ENCODE assay signal across 8 cellular contexts in genomic region chr19:1863308-1863637, GRCh38. TPM values are rescaled to one million over a fixed set of nuclear protein-coding genes. Genes with fewer than 3 reads are reported as not detected.
DNase-seq lines count a peak whose midpoint lies in the region; ATAC-seq, FAIRE-seq and TF ChIP-seq lines count a peak whose summit lies in the region.

KLF16 (minus strand) TSS chr19:1863579; CDS start chr19:1863497, 82 bp downstream.

- SMC1A ChIA-PET in GM12878 (lab: Charles Lee; ENCODE audit: uncharacterized antibody, unreplicated experiment): no interaction called here

- H3K4me1 Mint-ChIP-seq in CD14-positive monocyte: peaks cover 45% of the 10 kb centered on the region

- H3K36me3 Mint-ChIP-seq in CD14-positive monocyte: peaks cover 0 to 3% of the 10 kb centered on the region in 2 donors

- no peak for TF ChIP-seq RAD21 in GM12878 (IDR thresholded peaks at IDR 0.05; ENCODE audit: insufficient read depth, low read depth, low read length)

- TF ChIP-seq CTCF in CD14-positive monocyte (IDR thresholded peaks at IDR 0.05): no peak
- TF ChIP-seq CTCF in GM12878 (IDR thresholded peaks at IDR 0.05 in 2 of 3, conservative IDR thresholded peaks at IDR 0.05 in 1 of 3; ENCODE audit: control insufficient read depth in 2 of 3, extremely low read depth in 1 of 3, insufficient read depth in 1 of 3, low read depth in 3 of 3, low read length in 3 of 3): no peak
- no peak for TF ChIP-seq CTCF in lower lobe of right lung (IDR thresholded peaks at IDR 0.05)

- intact Hi-C loops in CD14-positive monocyte (cut with micrococcal nuclease): loop anchor here in 1 of 2 donors (2.0 to 5.0 kb wide), 2 partner anchors 34 to 232 kb away; no protein-coding TSS in a partner anchor
- intact Hi-C loops in GM12878 (cut with micrococcal nuclease; ENCODE audit: unreplicated experiment): no loop called here
- intact Hi-C loops in lower lobe of right lung (cut with DNase I): no loop called here

- H3K4me1 ChIP-seq in GM12878 (ENCODE audit: control insufficient read depth, insufficient read depth, low read length) (peaks cover 8% of the 10 kb centered on the region), lower lobe of right lung (peaks cover 50% of the 10 kb centered on the region), urinary bladder (ENCODE audit: insufficient read depth) (no peaks in the 10 kb centered on the region)

- peak within 1 kb of the TSS; percentile 77 for H2AFZ ChIP-seq in GM12878 (ENCODE audit: control insufficient read depth, low read depth, low read length)

- H3K79me2 ChIP-seq in GM12878 (ENCODE audit: control insufficient read depth, insufficient read depth, low read length): peaks cover 49% of the 10 kb centered on the region

- CTCF ChIA-PET in GM12878 (lab: Yijun Ruan, JAX): no interaction called here

- H3K27me3 ChIP-seq in GM12878 (replicated peaks in 1 of 2; ENCODE audit: control insufficient read depth in 2 of 2, insufficient read depth in 2 of 2, low read length in 1 of 2) (no peaks in the 10 kb centered on the region), lower lobe of right lung (ENCODE audit: low read depth) (no peaks in the 10 kb centered on the region)

- 0% methylated on average over 20 of the region's 66 CpGs for WGBS in GM12878 (ENCODE audit: insufficient coverage, insufficient replicate concordance, low lambda C conversion rate, missing lambda C conversion rate)
- WGBS in urinary bladder: under 1% methylated on average over 62 of the region's 66 CpGs

- H4K20me1 ChIP-seq in GM12878 (ENCODE audit: control insufficient read depth, insufficient read depth): peaks cover 7% of the 10 kb centered on the region; the same call in 1 of the 2 replicates

- RAD21 ChIA-PET in GM12878 (lab: Charles Lee; ENCODE audit: unreplicated experiment): no interaction called here

- in situ Hi-C loops in GM12878 (cut with MboI): loop anchor here (25.0 kb wide), 1 partner anchor 1499 kb away; the partner anchor contains the start of gene NFIC

- POLR2A ChIA-PET in GM12878 (lab: Charles Lee): no interaction called here

- no peaks in the 10 kb centered on the region for H3K9me3 ChIP-seq in GM12878 (replicated peaks; ENCODE audit: control insufficient read depth, insufficient read depth, low read length)
- H3K9me3 ChIP-seq in lower lobe of right lung: no peaks in the 10 kb centered on the region

- peak within 1 kb of the TSS; percentile 68 to 95 (median 93) for H3K27ac Mint-ChIP-seq in CD14-positive monocyte

- peak within 1 kb of the TSS; percentile 81 for H3K4me2 ChIP-seq in GM12878 (ENCODE audit: control insufficient read depth, insufficient read depth)

- peak within 1 kb of the TSS; percentile 92 to 93 for H3K4me3 Mint-ChIP-seq in CD14-positive monocyte

- peaks cover 0 to 4% (median 2%) of the 10 kb centered on the region in 3 donors for H3K27me3 Mint-ChIP-seq in CD14-positive monocyte (ENCODE audit: low read depth in 3 of 3)

- DNase-seq in CD14-positive monocyte (ENCODE audit: low spot score) (no peak), GM12878 (ENCODE audit: low read depth, low spot score) (no peak), lower lobe of right lung (no peak)
- DNase-seq in stimulated activated CD4-positive, alpha-beta T cell treated with anti-CD3 and anti-CD28 coated beads, Interleukin-2, amount 100 ng/mL, for 48 hours: no peak

- BruUV-seq in GM12878 (replicated peaks; lab: Mats Ljungman, UMichigan): no TSS peak

- peak; percentile 5 for ATAC-seq in HG02623 (IDR thresholded peaks at IDR 0.05; ENCODE audit: unreplicated experiment)
- ATAC-seq in GM12878: no peak
- ATAC-seq in lower lobe of right lung: no peak
- no peak for ATAC-seq in HG02884 (IDR thresholded peaks at IDR 0.05; ENCODE audit: unreplicated experiment)
- ATAC-seq in GM21423 (IDR thresholded peaks at IDR 0.05; ENCODE audit: unreplicated experiment): no peak

- peak within 1 kb of the TSS; percentile 95 for H3K27ac ChIP-seq in GM12878 (ENCODE audit: control insufficient read depth, insufficient read depth)
- peak within 1 kb of the TSS; percentile 90 for H3K27ac ChIP-seq in lower lobe of right lung
- H3K27ac ChIP-seq in urinary bladder (ENCODE audit: low read depth): peak within 1 kb of the TSS; percentile 65

- H3K9ac ChIP-seq in GM12878 (ENCODE audit: control insufficient read depth, insufficient read depth, low read length): peak within 1 kb of the TSS; percentile 96

- TF ChIP-seq POLR2A in GM12878 (IDR thresholded peaks at IDR 0.05; ENCODE audit: low read depth, low read length): peak; percentile 81

- H3K9me3 Mint-ChIP-seq in CD14-positive monocyte: no peaks in the 10 kb centered on the region

- no peak for TF ChIP-seq EP300 in GM12878 (IDR thresholded peaks at IDR 0.05; ENCODE audit: borderline replicate concordance in 1 of 2, control insufficient read depth in 1 of 2, low read depth in 2 of 2, low read length in 2 of 2)

- FAIRE-seq in GM12878 (lab: Jason Lieb, UNC): no peak

- H3K4me3 ChIP-seq in GM12878: peak within 1 kb of the TSS; percentile 94
- peak within 1 kb of the TSS; percentile 80 for H3K4me3 ChIP-seq in lower lobe of right lung
- peak within 1 kb of the TSS; percentile 88 for H3K4me3 ChIP-seq in urinary bladder (ENCODE audit: low read depth, low read length)

- H3K36me3 ChIP-seq in GM12878 (ENCODE audit: control insufficient read depth in 2 of 2, insufficient read depth in 2 of 2, low read length in 1 of 2): no peaks in the 10 kb centered on the region
- H3K36me3 ChIP-seq in lower lobe of right lung: no peaks in the 10 kb centered on the region
- no peaks in the 10 kb centered on the region for H3K36me3 ChIP-seq in urinary bladder (ENCODE audit: insufficient read depth)

TF ChIP-seq in GM12878, 131 proteins besides CTCF, POLR2A, EP300 and RAD21 (continues in another document):
- TF ChIP-seq DPF2 (IDR thresholded peaks at IDR 0.05) (0 out of 2 replicates have a peak, but pooled peaks have one; percentile 7), PML (IDR thresholded peaks at IDR 0.05; ENCODE audit: low read length) (no peak), FOS (IDR thresholded peaks at IDR 0.05; ENCODE audit: borderline replicate concordance, extremely low read depth, insufficient read length) (no peak), BRCA1 (IDR thresholded peaks at IDR 0.05; ENCODE audit: low read depth, low read length) (no peak), MTA3 (IDR thresholded peaks at IDR 0.05; ENCODE audit: borderline replicate concordance, low read length) (no peak), TBL1XR1 (IDR thresholded peaks at IDR 0.05; ENCODE audit: low read depth, low read length) (no peak), ZNF274 (IDR thresholded peaks at IDR 0.05; ENCODE audit: insufficient read depth, insufficient read length) (no peak), CHD4 (IDR thresholded peaks at IDR 0.05) (no peak), IKZF1 (conservative IDR thresholded peaks at IDR 0.05) (peak; percentile 70; the same call in 1 of the 2 replicates), USF2 (IDR thresholded peaks at IDR 0.05; ENCODE audit: borderline replicate concordance, low read depth, low read length) (no peak), BHLHE40 (IDR thresholded peaks at IDR 0.05; ENCODE audit: borderline replicate concordance in 1 of 2, low read depth in 2 of 2, low read length in 1 of 2) (peak in 1 of 2 experiments; percentile 17; a peak in 2 of 4 replicates), BCLAF1 (IDR thresholded peaks at IDR 0.05) (no peak)

RNA-seq across cellular contexts. Expression of gene KLF16, which starts in this region (rescaled TPM):
- polyA plus RNA-seq in CD14-positive monocyte (under 1 TPM; 0.51 to 0.67 TPM), GM12878 (2011; rRNA removed) (0.89 and 1.6 TPM in 2 replicates), GM12878 (2014; fragmentation: Illumina TruSeq; extraction: Trizol) (0.57 and 2.6 TPM in 2 replicates), GM12878 (2014; fragmentation: Nextera tagmentation; extraction: Ambion mirVana) (under 1 TPM; 0.03 to 0.24 TPM), GM12878 (2014; rRNA removed) (13.4 and 13.7 TPM in 2 replicates), GM12878 (2016; fragmentation: Nextera tagmentation; extraction: Ambion mirVana) (1 to 10 TPM; 2.1 to 2.5 TPM), urinary bladder (17.6 TPM)
- total RNA-seq in GM12878 (2013; cell fraction: nucleolus; rRNA removed): 4.1 and 5.1 TPM in 2 replicates
- total RNA-seq in GM12878 (2014; rRNA removed) (5.4 and 6.2 TPM in 2 replicates), GM12878 (2014; rRNA removed; fragmentation: Illumina TruSeq; extraction: Trizol) (2.2 and 2.6 TPM in 2 replicates), GM12878 (2021) (37.6 and 41.2 TPM in 2 replicates), lower lobe of right lung (22.2 TPM), urinary bladder (3.6 TPM)
- polyA plus RNA-seq in GM12878 (2011; ENCODE audit: low read depth): 2.1 TPM
- polyA plus RNA-seq in GM12878 (2011; cell fraction: cytosol; rRNA removed): 4.1 and 7.5 TPM in 2 replicates
- 11.3 and 26.9 TPM in 2 replicates for polyA plus RNA-seq in GM12878 (2011; cell fraction: nucleus; rRNA removed)
- polyA plus RNA-seq in GM12878 (2012): 9.1 and 13.8 TPM in 2 replicates
- polyA minus RNA-seq in GM12878 (2011; rRNA and poly(A)+ RNA removed): 0.59 and 1.9 TPM in 2 replicates
- polyA minus RNA-seq in GM12878 (2011; cell fraction: cytosol; rRNA and poly(A)+ RNA removed): 4.9 and 7.4 TPM in 2 replicates
- 1.5 and 6.3 TPM in 2 replicates for polyA minus RNA-seq in GM12878 (2011; cell fraction: nucleus; rRNA and poly(A)+ RNA removed)
